Comparison of ENCODE assay signal across 8 cellular contexts in genomic region chr11:554824-555499, GRCh38. TPM values are rescaled to one million over a fixed set of nuclear protein-coding genes. Genes with fewer than 3 reads are reported as not detected.
DNase-seq lines count a peak whose midpoint lies in the region; ATAC-seq and TF ChIP-seq lines count a peak whose summit lies in the region.

No MANE protein-coding gene starts in this region.

- H3K36me3 Mint-ChIP-seq in natural killer cell = no peaks in the 10 kb centered on the region

- peaks cover 0 to 5% of the 10 kb centered on the region in 2 donors for H3K27me3 Mint-ChIP-seq in natural killer cell (ENCODE audit: low read depth in 2 of 2)

- no peak overlapping the region for H3K27ac ChIP-seq in tibial artery

- ATAC-seq in HG03175 (IDR thresholded peaks at IDR 0.05; ENCODE audit: unreplicated experiment) = peak; percentile 50
- peak; percentile 86 to 94 (median 92) for ATAC-seq in natural killer cell
- ATAC-seq in HG03039 (IDR thresholded peaks at IDR 0.05; ENCODE audit: unreplicated experiment) = no peak

- H3K4me3 ChIP-seq in epithelial cell of esophagus (ENCODE audit: low read length) (peak overlapping the region; percentile 25), tibial artery (peak overlapping the region in 1 of 2 donors; percentile 35)

- H3K4me3 Mint-ChIP-seq in natural killer cell = peak overlapping the region; percentile 50

- H3K27me3 ChIP-seq in tibial artery = peaks cover 13 to 98% of the 10 kb centered on the region in 2 donors

- no peak overlapping the region for H3K27ac Mint-ChIP-seq in natural killer cell

- no peaks in the 10 kb centered on the region for H3K9me3 ChIP-seq in tibial artery

- H3K4me1 ChIP-seq in tibial artery = peaks cover 0 to 26% (median 18%) of the 10 kb centered on the region in 4 donors

- no peaks in the 10 kb centered on the region for H3K36me3 ChIP-seq in tibial artery

- intact Hi-C loops in natural killer cell (cut with micrococcal nuclease) (loop anchor here (1.0 kb wide), 1 partner anchor 168 kb away; no protein-coding TSS in a partner anchor), tibial artery (cut with DNase I; ENCODE audit: low total_unique reads) (loop anchor here (2.0 kb wide), 1 partner anchor 174 kb away; no protein-coding TSS in a partner anchor)

- no peaks in the 10 kb centered on the region for H3K9me3 Mint-ChIP-seq in natural killer cell

- peaks cover 4 to 9% of the 10 kb centered on the region in 2 donors for H3K4me1 Mint-ChIP-seq in natural killer cell

- DNase-seq in GDM1 (lab: John Stamatoyannopoulos, UW) (peak; percentile 43), NCI-H748 treated with DMSO at 0.1 percent for 48 hours (lab: John Stamatoyannopoulos, UW) (peak; percentile 73), epithelial cell of esophagus (ENCODE audit: low read depth) (peak; percentile 71), natural killer cell (peak; percentile 70), tibial artery (no peak)
- DNase-seq in activated CD8-positive, alpha-beta memory T cell treated with anti-CD3 and anti-CD28 coated beads for 4 hours (ENCODE audit: low read depth in 2 of 2) = peak; percentile 49 to 50

- peak; percentile 53 for TF ChIP-seq CTCF in epithelial cell of esophagus (IDR thresholded peaks at IDR 0.05; ENCODE audit: insufficient read depth, low read depth, low read length, missing control alignments)
- TF ChIP-seq CTCF in natural killer cell (IDR thresholded peaks at IDR 0.05) = peak; percentile 56
- peak; percentile 47 to 54 for TF ChIP-seq CTCF in tibial artery (IDR thresholded peaks at IDR 0.05)

RNA-seq across cellular contexts. Expression of gene LMNTD2, which starts 5.6 kb away (rescaled TPM):
- total RNA-seq in natural killer cell = 1 to 10 TPM; 3.5 to 5.2 (median 5.0) TPM

RNA-seq across cellular contexts. Expression of gene RASSF7, which starts 5.8 kb away (rescaled TPM):
- total RNA-seq in natural killer cell = 10 to 100 TPM; 19.0 to 21.7 (median 20.0) TPM

RNA-seq across cellular contexts. Expression of gene LRRC56, which starts 17.6 kb away (rescaled TPM):
- 1 to 10 TPM; 1.5 to 2.4 (median 2.2) TPM for total RNA-seq in natural killer cell

RNA-seq across cellular contexts. Expression of gene HRAS, which starts 19.6 kb away (rescaled TPM):
- 10 to 100 TPM; 27.6 to 35.0 (median 30.6) TPM for total RNA-seq in natural killer cell

RNA-seq across cellular contexts. Expression of gene PHRF1, which starts 21.3 kb away (rescaled TPM):
- 10 to 100 TPM; 46.1 to 52.0 (median 46.9) TPM for total RNA-seq in natural killer cell

Comparison
In these comparisons a context has a peak if more than half of its experiments do, and no peak if none do; other contexts are left out.
1. DNase-seq: peak in GDM1 (single experiment), NCI-H748 treated with DMSO at 0.1 percent for 48 hours (single experiment), activated CD8-positive, alpha-beta memory T cell treated with anti-CD3 and anti-CD28 coated beads for 4 hours (2 of 2), epithelial cell of esophagus (single experiment) and natural killer cell (single experiment); none in tibial artery (0 of 2).
2. Peak in every context shown above with its lines, with median percentiles within 50 percentile points of each other: CTCF ChIP-seq.